2 cellular contexts compared by ENCODE assay signal in genomic region chr20:44552950-44553908, GRCh38.
TF ChIP-seq lines count a peak whose summit lies in the region.

No MANE protein-coding gene starts in this region.

TF ChIP-seq in IMR-90, 13 proteins besides CTCF, POLR2A, EP300 and RAD21:
- peak; percentile 44 for TF ChIP-seq RFX5 (IDR thresholded peaks at IDR 0.05; ENCODE audit: low read depth, low read length)
- TF ChIP-seq USF2 (IDR thresholded peaks at IDR 0.05; ENCODE audit: low read depth, low read length): no peak
- no peak for TF ChIP-seq CHD1 (IDR thresholded peaks at IDR 0.05; ENCODE audit: low read depth, low read length)
- TF ChIP-seq RCOR1 (IDR thresholded peaks at IDR 0.05; ENCODE audit: insufficient replicate concordance, low read length): peak; percentile 74
- no peak for TF ChIP-seq MAZ (IDR thresholded peaks at IDR 0.05; ENCODE audit: borderline replicate concordance, low read depth, low read length)
- TF ChIP-seq BHLHE40 (IDR thresholded peaks at IDR 0.05; ENCODE audit: low read depth, low read length): peak; percentile 13; the same call in 1 of the 2 replicates
- TF ChIP-seq CEBPB (IDR thresholded peaks at IDR 0.05; ENCODE audit: low read depth, low read length): 0 out of 2 replicates have a peak, but pooled peaks have one; percentile 15
- 0 out of 2 replicates have a peak, but pooled peaks have one; percentile 17 for TF ChIP-seq MAFK (IDR thresholded peaks at IDR 0.05; ENCODE audit: low read depth, low read length)
- peak; percentile 44 for TF ChIP-seq NFE2L2 (IDR thresholded peaks at IDR 0.05; ENCODE audit: low read depth, low read length)
- no peak for TF ChIP-seq ELK1 (IDR thresholded peaks at IDR 0.05; ENCODE audit: borderline replicate concordance, low read depth, low read length)
- TF ChIP-seq FOS (IDR thresholded peaks at IDR 0.05; ENCODE audit: low read depth, low read length): peak; percentile 97
- TF ChIP-seq MXI1 (IDR thresholded peaks at IDR 0.05; ENCODE audit: borderline replicate concordance, low read depth, low read length): no peak
- no peak for TF ChIP-seq SMC3 (IDR thresholded peaks at IDR 0.05; ENCODE audit: low read depth, low read length)

TF ChIP-seq in GM12878, 131 proteins besides CTCF, POLR2A, EP300 and RAD21:
- TF ChIP-seq NFIC (IDR thresholded peaks at IDR 0.05; ENCODE audit: low read depth, low read length): peak; percentile 34; the same call in 1 of the 2 replicates
- TF ChIP-seq BACH1 (IDR thresholded peaks at IDR 0.05; ENCODE audit: borderline replicate concordance): no peak
